8 cellular contexts compared by ENCODE assay signal in genomic region chr5:133825631-133826289, GRCh38.
DNase-seq lines count a peak whose midpoint lies in the region; ATAC-seq and TF ChIP-seq lines count a peak whose summit lies in the region.

No MANE protein-coding gene starts in this region.

- H3K4me3 ChIP-seq in GM12865 (ENCODE audit: low read depth, low read length): no peak overlapping the region
- H3K4me3 ChIP-seq in right cardiac atrium (ENCODE audit: low read length): no peak overlapping the region
- H3K4me3 ChIP-seq in Caco-2 (ENCODE audit: low read depth, low read length): no peak overlapping the region

- H3K36me3 ChIP-seq in Caco-2 (ENCODE audit: control insufficient read depth, insufficient read depth, low read length): no peaks in the 10 kb centered on the region

- H3K9me3 ChIP-seq in right cardiac atrium (ENCODE audit: control insufficient read depth, low read length) (no peaks in the 10 kb centered on the region), Caco-2 (no peaks in the 10 kb centered on the region)

- no peak for TF ChIP-seq POLR2A in erythroblast (IDR thresholded peaks at IDR 0.05; ENCODE audit: low read length)

- H3K27me3 Mint-ChIP-seq in Caco-2 (ENCODE audit: insufficient read depth, unreplicated experiment) (peaks cover 8% of the 10 kb centered on the region), mesothelial cell of epicardium (ENCODE audit: low read depth) (peaks cover 29% of the 10 kb centered on the region)

- TF ChIP-seq CTCF in GM12865 (IDR thresholded peaks at IDR 0.05; ENCODE audit: insufficient read depth, low read depth, low read length, missing control alignments) (no peak), Caco-2 (IDR thresholded peaks at IDR 0.05; ENCODE audit: insufficient read depth in 1 of 2, low read depth in 1 of 2, low read length in 1 of 2, severe bottlenecking in 1 of 2, unreplicated experiment in 1 of 2) (no peak), mesothelial cell of epicardium (IDR thresholded peaks at IDR 0.05; ENCODE audit: unreplicated experiment) (no peak)

- DNase-seq in GM12865 (ENCODE audit: low read depth): peak; percentile 66
- peak; percentile 39 for DNase-seq in NCI-H2227 (lab: John Stamatoyannopoulos, UW; ENCODE audit: unreplicated experiment)
- DNase-seq in right cardiac atrium: peak; percentile 36 to 76 (median 67)
- no peak for DNase-seq in Caco-2
- no peak for DNase-seq in erythroblast (lab: John Stamatoyannopoulos, UW)
- DNase-seq in mesothelial cell of epicardium (ENCODE audit: low spot score in 2 of 2, unreplicated experiment in 2 of 2): no peak

- no TSS peak for BruUV-seq in Caco-2 (replicated peaks; lab: Mats Ljungman, UMichigan)

- H3K9me3 Mint-ChIP-seq in Caco-2 (ENCODE audit: unreplicated experiment): no peaks in the 10 kb centered on the region
- H3K9me3 Mint-ChIP-seq in mesothelial cell of epicardium: peaks cover 4% of the 10 kb centered on the region

- intact Hi-C loops in right cardiac atrium (cut with DNase I): no loop called here
- intact Hi-C loops in Caco-2 (cut with micrococcal nuclease; ENCODE audit: unreplicated experiment): no loop called here

- 46% methylated on average over 15 of the region's 15 CpGs for WGBS in right cardiac atrium

- CTCF ChIA-PET in Caco-2 (lab: Charles Lee): no interaction called here

- H3K27ac ChIP-seq in right cardiac atrium (ENCODE audit: low read length): no peak overlapping the region

- H3K36me3 Mint-ChIP-seq in Caco-2 (ENCODE audit: insufficient read depth, unreplicated experiment) (no peaks in the 10 kb centered on the region), mesothelial cell of epicardium (no peaks in the 10 kb centered on the region)

- H3K4me1 ChIP-seq in right cardiac atrium (ENCODE audit: control insufficient read depth, insufficient read depth, low read length) (no peaks in the 10 kb centered on the region), Caco-2 (0 out of 2 replicates have a peak, but pooled peaks cover 6% of the 10 kb centered on the region)

- H3K4me3 Mint-ChIP-seq in Caco-2 (ENCODE audit: unreplicated experiment): no peak overlapping the region
- no peak overlapping the region for H3K4me3 Mint-ChIP-seq in mesothelial cell of epicardium

- POLR2A ChIA-PET in Caco-2 (lab: Charles Lee): no interaction called here

- peak; percentile 36 for ATAC-seq in GM19468 (IDR thresholded peaks at IDR 0.05; ENCODE audit: extremely low read depth, unreplicated experiment)
- peak; percentile 55 to 58 for ATAC-seq in right cardiac atrium
- ATAC-seq in HG03045 (IDR thresholded peaks at IDR 0.05; ENCODE audit: unreplicated experiment): no peak

- H3K27me3 ChIP-seq in right cardiac atrium (ENCODE audit: control insufficient read depth, insufficient read depth) (no peaks in the 10 kb centered on the region), Caco-2 (replicated peaks; ENCODE audit: control insufficient read depth, insufficient read depth, low read length) (no peaks in the 10 kb centered on the region)

- peaks cover 11% of the 10 kb centered on the region for H3K4me1 Mint-ChIP-seq in Caco-2 (ENCODE audit: low read depth, unreplicated experiment)
- peaks cover 9% of the 10 kb centered on the region for H3K4me1 Mint-ChIP-seq in mesothelial cell of epicardium

- no peak overlapping the region for H3K27ac Mint-ChIP-seq in Caco-2 (ENCODE audit: unreplicated experiment)
- no peak overlapping the region for H3K27ac Mint-ChIP-seq in mesothelial cell of epicardium

Comparison
In these comparisons a context has a peak if more than half of its experiments do, and no peak if none do; other contexts are left out.
1. DNase-seq: peak in GM12865 (single experiment), NCI-H2227 (single experiment) and right cardiac atrium (3 of 3); none in Caco-2 (0 of 2), erythroblast (0 of 2) and mesothelial cell of epicardium (0 of 2).